In genomic region chr9:136757328-136757727, GRCh38 we compare ENCODE assay signal across 15 cellular contexts. TPM values are rescaled to one million over a fixed set of nuclear protein-coding genes. Genes with fewer than 3 reads are reported as not detected.
"Had no signal": no experiment of that assay in that cellular context is flagged by ENCODE, and none has a peak within 500 bp of the region (broad histone marks: within the 10 kb centered on the region; RNA-seq: fewer than 3 reads in every experiment).

No MANE protein-coding gene starts in this region.

- H3K4me1 Mint-ChIP-seq: activated naive CD8-positive, alpha-beta T cell treated with anti-CD3 and anti-CD28 coated beads, Interleukin-2, amount 10 ng/mL, durations not matched to agents 7 days and 5 days; immature natural killer cell had no signal

- DNase-seq: activated CD4-positive, alpha-beta memory T cell treated with anti-CD3 and anti-CD28 coated beads, Interleukin-2, amount 10 ng/mL, durations not matched to agents 7 days and 5 days; activated naive CD8-positive, alpha-beta T cell treated with anti-CD3 and anti-CD28 coated beads, Interleukin-2, amount 10 ng/mL, durations not matched to agents 7 days and 5 days; esophagus squamous epithelium; foreskin fibroblast; immature natural killer cell; left cardiac atrium; tibial artery had no signal

- H3K27me3 ChIP-seq: vagina had no signal

- H3K27ac ChIP-seq: esophagus squamous epithelium, tibial artery, vagina had no signal

- H3K4me3 Mint-ChIP-seq: activated CD4-positive, alpha-beta memory T cell treated with anti-CD3 and anti-CD28 coated beads, Interleukin-2, amount 10 ng/mL, durations not matched to agents 7 days and 5 days; activated naive CD8-positive, alpha-beta T cell treated with anti-CD3 and anti-CD28 coated beads, Interleukin-2, amount 10 ng/mL, durations not matched to agents 7 days and 5 days; immature natural killer cell; natural killer cell treated with Interleukin-12 subunit alpha and Interleukin-12 subunit beta and Interleukin-15 and Interleukin-18, amount 100 ng/mL, for 72 hours had no signal

- ATAC-seq: left cardiac atrium had no signal

- H3K4me3 ChIP-seq: esophagus squamous epithelium, lung, tibial artery, vagina had no signal

- H3K4me1 ChIP-seq: vagina had no signal

- H3K27ac Mint-ChIP-seq: activated CD4-positive, alpha-beta memory T cell treated with anti-CD3 and anti-CD28 coated beads, Interleukin-2, amount 10 ng/mL, durations not matched to agents 7 days and 5 days; activated naive CD8-positive, alpha-beta T cell treated with anti-CD3 and anti-CD28 coated beads, Interleukin-2, amount 10 ng/mL, durations not matched to agents 7 days and 5 days; immature natural killer cell; natural killer cell treated with Interleukin-12 subunit alpha and Interleukin-12 subunit beta and Interleukin-15 and Interleukin-18, amount 100 ng/mL, for 72 hours had no signal

- H3K36me3 ChIP-seq: esophagus squamous epithelium, tibial artery, vagina had no signal

RNA-seq across cellular contexts. Expression of gene LCN8, which starts 0.7 kb away (rescaled TPM):
- total RNA-seq: activated CD4-positive, alpha-beta memory T cell treated with anti-CD3 and anti-CD28 coated beads, Interleukin-2, amount 10 ng/mL, durations not matched to agents 7 days and 5 days; activated naive CD8-positive, alpha-beta T cell treated with anti-CD3 and anti-CD28 coated beads, Interleukin-2, amount 10 ng/mL, durations not matched to agents 7 days and 5 days; aorta; bronchial epithelial cell; esophagus squamous epithelium; left cardiac atrium; mononuclear cell; natural killer cell treated with Interleukin-12 subunit alpha and Interleukin-12 subunit beta and Interleukin-15 and Interleukin-18, amount 100 ng/mL, for 72 hours; omental fat pad; T-helper 2 cell treated with Interferon-gamma antibody and Interleukin-4, amounts not matched to agents 100 ng/mL and 5 ng/mL, for 36 hours; vagina had no signal

RNA-seq across cellular contexts. Expression of gene LCN15, which starts 7.0 kb away (rescaled TPM):
- total RNA-seq: activated CD4-positive, alpha-beta memory T cell treated with anti-CD3 and anti-CD28 coated beads, Interleukin-2, amount 10 ng/mL, durations not matched to agents 7 days and 5 days; activated naive CD8-positive, alpha-beta T cell treated with anti-CD3 and anti-CD28 coated beads, Interleukin-2, amount 10 ng/mL, durations not matched to agents 7 days and 5 days; aorta; bronchial epithelial cell; esophagus squamous epithelium; lung; mononuclear cell; natural killer cell treated with Interleukin-12 subunit alpha and Interleukin-12 subunit beta and Interleukin-15 and Interleukin-18, amount 100 ng/mL, for 72 hours; omental fat pad; T-helper 2 cell treated with Interferon-gamma antibody and Interleukin-4, amounts not matched to agents 100 ng/mL and 5 ng/mL, for 36 hours; vagina had no signal

RNA-seq across cellular contexts. Expression of gene LCN6, which starts 9.0 kb away (rescaled TPM):
- total RNA-seq: activated naive CD8-positive, alpha-beta T cell treated with anti-CD3 and anti-CD28 coated beads, Interleukin-2, amount 10 ng/mL, durations not matched to agents 7 days and 5 days; bronchial epithelial cell; mononuclear cell; natural killer cell treated with Interleukin-12 subunit alpha and Interleukin-12 subunit beta and Interleukin-15 and Interleukin-18, amount 100 ng/mL, for 72 hours; T-helper 2 cell treated with Interferon-gamma antibody and Interleukin-4, amounts not matched to agents 100 ng/mL and 5 ng/mL, for 36 hours had no signal

RNA-seq across cellular contexts. Expression of gene LCN10, which starts 14.6 kb away (rescaled TPM):
- total RNA-seq: activated CD4-positive, alpha-beta memory T cell treated with anti-CD3 and anti-CD28 coated beads, Interleukin-2, amount 10 ng/mL, durations not matched to agents 7 days and 5 days; bronchial epithelial cell; mononuclear cell had no signal
